ENCODE assay signal across 15 cellular contexts in the genomic region with DNA sequence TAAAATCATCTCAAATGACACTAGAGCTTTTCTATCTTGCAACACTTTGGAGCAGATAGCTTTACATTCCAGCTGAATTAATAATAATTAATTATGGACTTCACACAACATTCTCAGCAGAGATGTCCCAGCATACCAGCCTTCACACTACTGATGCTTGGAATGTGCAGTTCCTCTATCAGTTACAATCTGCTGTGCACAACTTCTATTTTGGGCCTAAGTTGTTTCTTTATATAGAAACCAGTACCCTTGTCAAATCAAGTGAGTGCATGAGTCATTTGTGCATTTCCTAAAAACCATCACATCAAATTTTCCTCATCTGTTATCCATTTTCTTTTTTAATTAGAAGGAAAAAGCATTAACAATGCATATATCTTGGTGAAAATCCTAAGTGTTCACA. TPM values are rescaled to one million over a fixed set of nuclear protein-coding genes. Genes with fewer than 3 reads are reported as not detected.
DNase-seq lines count a peak whose midpoint lies in the region; TF ChIP-seq lines count a peak whose summit lies in the region.
"Had no signal": no experiment of that assay in that cellular context is flagged by ENCODE, and none has a peak within 500 bp of the region (broad histone marks: within the 10 kb centered on the region; RNA-seq: fewer than 3 reads in every experiment).

No MANE protein-coding gene starts in this region.

- POLR2A ChIA-PET in RWPE1 (lab: Yijun Ruan, JAX; ENCODE audit: low non-redundant PET), result interaction anchor here (0.7 kb wide), 1 partner anchor 16 kb away, joined by 3 read pairs; no protein-coding TSS in a partner anchor

- DNase-seq in EL (peak; percentile 51), RWPE1 (ENCODE audit: low spot score) (peak; percentile 29), fibroblast of the aortic adventitia (ENCODE audit: low read depth) (peak; percentile 69), trophoblast cell (peak; percentile 33 to 77), HuH-7 (ENCODE audit: low spot score) (no peak), middle frontal gyrus (ENCODE audit: extremely low spot score, low spot score) (no peak)
- no peak for DNase-seq in activated naive CD8-positive, alpha-beta T cell treated with anti-CD3 and anti-CD28 coated beads for 36 hours
- no peak for DNase-seq in stimulated activated CD4-positive, alpha-beta T cell treated with anti-CD3 and anti-CD28 coated beads, Interleukin-1b, Interleukin-23, amount 100 ng/mL, for 48 hours
- DNase-seq: activated CD4-positive, CD25-positive, alpha-beta regulatory T cell treated with anti-CD3 and anti-CD28 coated beads, Interleukin-2, amount 50 U/mL, for 72 hours; CD8-positive, alpha-beta memory T cell; NCI-H1105; NCI-H510A treated with DMSO at 0.1 percent for 48 hours; nucleus accumbens; stimulated activated naive CD4-positive, alpha-beta T cell treated with Interleukin-2 at 50 U/mL for 16 hours had no signal

- peaks cover 12 to 23% of the 10 kb centered on the region in 2 experiments for H3K4me1 ChIP-seq in trophoblast cell (ENCODE audit: control insufficient read depth in 1 of 2, insufficient read depth in 2 of 2, low read length in 2 of 2)

- CTCF ChIA-PET in RWPE1 (lab: Yijun Ruan, JAX), result no interaction called here

- no peak overlapping the region for H3K4me3 Mint-ChIP-seq in activated naive CD8-positive, alpha-beta T cell treated with anti-CD3 and anti-CD28 coated beads for 36 hours
- H3K4me3 Mint-ChIP-seq: CD8-positive, alpha-beta memory T cell had no signal

- no peaks in the 10 kb centered on the region for H3K79me2 ChIP-seq in trophoblast cell (ENCODE audit: control insufficient read depth, insufficient read depth, low read length, poor library complexity)

- peaks cover 3% of the 10 kb centered on the region for H3K9me3 Mint-ChIP-seq in activated naive CD8-positive, alpha-beta T cell treated with anti-CD3 and anti-CD28 coated beads for 36 hours

- no peaks in the 10 kb centered on the region for H3K36me3 ChIP-seq in trophoblast cell (ENCODE audit: control insufficient read depth in 1 of 2, insufficient read depth in 2 of 2, low read length in 2 of 2)
- H3K36me3 ChIP-seq: gastroesophageal sphincter had no signal

- H2BK12ac ChIP-seq in trophoblast cell (ENCODE audit: low read length), result no peak overlapping the region

- TF ChIP-seq CTCF in RWPE1 (conservative IDR thresholded peaks at IDR 0.05; ENCODE audit: low read depth) (no peak), fibroblast of the aortic adventitia (IDR thresholded peaks at IDR 0.05; ENCODE audit: insufficient read depth, low read length) (no peak)

- H3K14ac ChIP-seq in trophoblast cell (ENCODE audit: low read length), result no peak overlapping the region

- H3K4me3 ChIP-seq in fibroblast of the aortic adventitia (ENCODE audit: low read depth, low read length) (no peak overlapping the region), trophoblast cell (ENCODE audit: low read depth, low read length) (no peak overlapping the region)
- H3K4me3 ChIP-seq: gastroesophageal sphincter had no signal

- H3K27me3 Mint-ChIP-seq in activated naive CD8-positive, alpha-beta T cell treated with anti-CD3 and anti-CD28 coated beads for 36 hours, result peaks cover 9% of the 10 kb centered on the region

- H3K4me2 ChIP-seq in trophoblast cell (ENCODE audit: low read length), result no peak overlapping the region

- H4K12ac ChIP-seq in trophoblast cell (ENCODE audit: low read depth, low read length), result no peak overlapping the region

- H3K23ac ChIP-seq in trophoblast cell (ENCODE audit: low read length), result no peak overlapping the region

- H3K18ac ChIP-seq in trophoblast cell (ENCODE audit: low read length), result no peak overlapping the region

- H3K9me3 ChIP-seq in trophoblast cell (ENCODE audit: insufficient read depth, low read depth, low read length), result no peaks in the 10 kb centered on the region

- no peak overlapping the region for H3K27ac ChIP-seq in RWPE1
- no peak overlapping the region for H3K27ac ChIP-seq in trophoblast cell (ENCODE audit: low read depth, low read length)
- H3K27ac ChIP-seq: gastroesophageal sphincter had no signal

- no peak overlapping the region for H4K91ac ChIP-seq in trophoblast cell (ENCODE audit: low read depth, low read length)

- H3K9ac ChIP-seq in trophoblast cell (ENCODE audit: low read length), result no peak overlapping the region

- H3K27me3 ChIP-seq in trophoblast cell (ENCODE audit: insufficient read depth, low read length), result no peaks in the 10 kb centered on the region
- H3K27me3 ChIP-seq: gastroesophageal sphincter had no signal

- no peak overlapping the region for H4K8ac ChIP-seq in trophoblast cell (ENCODE audit: low read depth, low read length)

- H2AK5ac ChIP-seq in trophoblast cell (ENCODE audit: low read length), result no peak overlapping the region

- no peak overlapping the region for H3K27ac Mint-ChIP-seq in activated naive CD8-positive, alpha-beta T cell treated with anti-CD3 and anti-CD28 coated beads for 36 hours
- H3K27ac Mint-ChIP-seq: CD8-positive, alpha-beta memory T cell had no signal

- peaks cover 4% of the 10 kb centered on the region for H3K4me1 Mint-ChIP-seq in activated naive CD8-positive, alpha-beta T cell treated with anti-CD3 and anti-CD28 coated beads for 36 hours
- H3K4me1 Mint-ChIP-seq: CD8-positive, alpha-beta memory T cell had no signal

- no peak overlapping the region for H2BK120ac ChIP-seq in trophoblast cell (ENCODE audit: insufficient read depth, low read length, poor library complexity)

- H3K36me3 Mint-ChIP-seq in activated naive CD8-positive, alpha-beta T cell treated with anti-CD3 and anti-CD28 coated beads for 36 hours, result no peaks in the 10 kb centered on the region
- H3K36me3 Mint-ChIP-seq: CD8-positive, alpha-beta memory T cell had no signal

- no peak overlapping the region for H3K4ac ChIP-seq in trophoblast cell (ENCODE audit: low read depth, low read length)

- H3K79me1 ChIP-seq in trophoblast cell (ENCODE audit: low read length), result peaks cover 10% of the 10 kb centered on the region

- H2AFZ ChIP-seq in trophoblast cell (ENCODE audit: insufficient read depth, low read length, poor library complexity), result no peak overlapping the region

- no peak overlapping the region for H2BK5ac ChIP-seq in trophoblast cell (ENCODE audit: low read depth, low read length, poor library complexity)

RNA-seq across cellular contexts. Expression of a gene that starts 8.8 kb away (rescaled TPM):
- total RNA-seq in fibroblast of the aortic adventitia (ENCODE audit: low replicate concordance), result 0.63 TPM in 1 of 2 replicates, not detected in the other
- polyA plus RNA-seq in trophoblast cell (2013), result 19.2 and 20.7 TPM in 2 replicates
- total RNA-seq in activated naive CD8-positive, alpha-beta T cell treated with anti-CD3 and anti-CD28 coated beads for 36 hours, result under 1 TPM; 0.14 to 0.32 TPM

Comparison
In these comparisons a context has a peak if more than half of its experiments do, and no peak if none do; other contexts are left out.
1. DNase-seq: peak in EL (single experiment), RWPE1 (single experiment), fibroblast of the aortic adventitia (single experiment) and trophoblast cell (2 of 2); none in activated naive CD8-positive, alpha-beta T cell treated with anti-CD3 and anti-CD28 coated beads for 36 hours (single experiment), stimulated activated CD4-positive, alpha-beta T cell treated with anti-CD3 and anti-CD28 coated beads, Interleukin-1b, Interleukin-23, amount 100 ng/mL, for 48 hours (single experiment), HuH-7 (single experiment) and middle frontal gyrus (single experiment).